Comparison of ENCODE assay signal across 21 cellular contexts in genomic region chr18:37965572-37965970, GRCh38.
"Had no signal": no experiment of that assay in that cellular context is flagged by ENCODE, and none has a peak within 500 bp of the region (broad histone marks: within the 10 kb centered on the region; RNA-seq: fewer than 3 reads in every experiment).

No MANE protein-coding gene starts in this region.

- H3K36me3 ChIP-seq: Peyer's patch had no signal

- H3K4me1 ChIP-seq: Peyer's patch had no signal

- FAIRE-seq: astrocyte, K562 had no signal

- H3K27me3 ChIP-seq: Peyer's patch had no signal

- ATAC-seq: activated T-helper 17 cell treated with anti-CD3 and anti-CD28 coated beads, Interleukin-2, amount 50 U/mL, for 72 hours; K562 had no signal

- DNase-seq: activated CD4-positive, alpha-beta memory T cell treated with anti-CD3 and anti-CD28 coated beads, Interleukin-2, amount 10 ng/mL, durations not matched to agents 7 days and 5 days; activated CD4-positive, alpha-beta T cell treated with anti-CD3 and anti-CD28 coated beads, Interleukin-2, amount 10 ng/mL, durations not matched to agents 7 days and 5 days; activated gamma-delta T cell; activated naive CD4-positive, alpha-beta T cell treated with anti-CD3 and anti-CD28 coated beads for 36 hours; activated T-cell treated with anti-CD3 and anti-CD28 coated beads for 4 hours; activated T-cell treated with anti-CD3 and anti-CD28 coated beads, Interleukin-2, amount 50 U/mL, for 48 hours; amygdala; cerebellar nuclear complex; Karpas-422; NCI-H1105 treated with DMSO at 0.1 percent for 48 hours; NCI-H1436 treated with DMSO at 0.1 percent for 48 hours; NCI-H187 treated with DMSO at 0.1 percent for 48 hours; NCI-H345; NCI-H510A treated with DMSO at 0.1 percent for 48 hours; NK-92 treated with Interleukin-12 subunit alpha and Interleukin-12 subunit beta, amount 100 ng/mL, for 24 hours; Peyer's patch; SHP77 treated with DMSO at 0.1 percent for 48 hours had no signal

- H3K27ac ChIP-seq: Peyer's patch, RWPE1 had no signal

- H3K4me3 ChIP-seq: K562, Peyer's patch had no signal
